ENCODE assay signal across 1 cellular context in genomic region chr17:63999680-64000531, GRCh38.
TF ChIP-seq lines count a peak whose summit lies in the region.

No MANE protein-coding gene starts in this region.

TF ChIP-seq in GM12878, 131 proteins besides CTCF, POLR2A, EP300 and RAD21:
- TF ChIP-seq TCF3 (IDR thresholded peaks at IDR 0.05; ENCODE audit: borderline replicate concordance, insufficient read depth, low read depth, low read length) = peak; percentile 75; the same call in 1 of the 2 replicates
- TF ChIP-seq POU2F2 (IDR thresholded peaks at IDR 0.05; ENCODE audit: borderline replicate concordance, low read depth, low read length) = 0 out of 3 replicates have a peak, but pooled peaks have one; percentile 10
- TF ChIP-seq PBX3 (IDR thresholded peaks at IDR 0.05; ENCODE audit: insufficient replicate concordance, low read depth, low read length) = peak; percentile 73
- TF ChIP-seq BCL3 (IDR thresholded peaks at IDR 0.05; ENCODE audit: borderline replicate concordance, insufficient read depth, low read depth, low read length, poor library complexity, severe bottlenecking) = peak; percentile 100
- TF ChIP-seq BCLAF1 (IDR thresholded peaks at IDR 0.05) = no peak
TF ChIP-seq in GM12878: peak in this region for 4.
